8 cellular contexts compared by ENCODE assay signal in genomic region chr11:19259487-19260345, GRCh38. TPM values are rescaled to one million over a fixed set of nuclear protein-coding genes. Genes with fewer than 3 reads are reported as not detected.
DNase-seq lines count a peak whose midpoint lies in the region; ATAC-seq and TF ChIP-seq lines count a peak whose summit lies in the region.

No MANE protein-coding gene starts in this region.

- H3K9me3 ChIP-seq in adipocyte (ENCODE audit: control insufficient read depth, low read length), result no peaks in the 10 kb centered on the region

- H3K27me3 ChIP-seq in adipocyte (replicated peaks; ENCODE audit: control insufficient read depth, insufficient read depth, low read length), result no peaks in the 10 kb centered on the region

- no peaks in the 10 kb centered on the region for H3K36me3 ChIP-seq in adipocyte (ENCODE audit: control insufficient read depth, insufficient read depth, low read length, severe bottlenecking)

- peak overlapping the region; percentile 50 for H3K9ac ChIP-seq in adipocyte (ENCODE audit: low read length)

- intact Hi-C loops in left cardiac atrium (cut with DNase I) (loop anchor here (5.0 to 10.0 kb wide), 2 partner anchors 293 to 295 kb away; no protein-coding TSS in a partner anchor), sciatic nerve (cut with DNase I) (no loop called here)

- DNase-seq in Ammon's horn (ENCODE audit: low spot score), result peak; percentile 83
- peak; percentile 29 for DNase-seq in SKM-1 treated with dmso at 0.1 percent for 144 hours (lab: John Stamatoyannopoulos, UW; ENCODE audit: unreplicated experiment)
- DNase-seq in adipocyte (ENCODE audit: low read depth), result peak; percentile 81
- peak; percentile 64 for DNase-seq in left cardiac atrium
- DNase-seq in sciatic nerve (ENCODE audit: low spot score), result peak; percentile 82

- peak overlapping the region; percentile 47 for H3K4me3 ChIP-seq in adipocyte (ENCODE audit: low read length)

- peak; percentile 65 for TF ChIP-seq RAD21 in Ishikawa (IDR thresholded peaks at IDR 0.05; ENCODE audit: low read depth)

- H3K4me1 ChIP-seq in adipocyte (ENCODE audit: control insufficient read depth, insufficient read depth, low read length), result no peaks in the 10 kb centered on the region

- TF ChIP-seq EP300 in Ishikawa (IDR thresholded peaks at IDR 0.05; ENCODE audit: borderline replicate concordance), result no peak

- ATAC-seq in GM18907 (IDR thresholded peaks at IDR 0.05; ENCODE audit: unreplicated experiment) (peak; percentile 77), left cardiac atrium (peak; percentile 61 to 69), sciatic nerve (peak; percentile 78), HG02970 (IDR thresholded peaks at IDR 0.05; ENCODE audit: low FRiP score, unreplicated experiment) (no peak)

TF ChIP-seq in Ishikawa, 13 proteins besides CTCF, POLR2A, EP300 and RAD21:
- TF ChIP-seq, protein P1, sequence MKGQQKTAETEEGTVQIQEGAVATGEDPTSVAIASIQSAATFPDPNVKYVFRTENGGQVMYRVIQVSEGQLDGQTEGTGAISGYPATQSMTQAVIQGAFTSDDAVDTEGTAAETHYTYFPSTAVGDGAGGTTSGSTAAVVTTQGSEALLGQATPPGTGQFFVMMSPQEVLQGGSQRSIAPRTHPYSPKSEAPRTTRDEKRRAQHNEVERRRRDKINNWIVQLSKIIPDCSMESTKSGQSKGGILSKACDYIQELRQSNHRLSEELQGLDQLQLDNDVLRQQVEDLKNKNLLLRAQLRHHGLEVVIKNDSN (IDR thresholded peaks at IDR 0.05), result no peak
- TF ChIP-seq YY1 (IDR thresholded peaks at IDR 0.05; ENCODE audit: low read depth), result no peak
- TF ChIP-seq CEBPB (IDR thresholded peaks at IDR 0.05), result no peak
- TF ChIP-seq CREB1 (IDR thresholded peaks at IDR 0.05; ENCODE audit: low read depth), result no peak
- no peak for TF ChIP-seq FOXM1 (IDR thresholded peaks at IDR 0.05; ENCODE audit: borderline replicate concordance, low read depth)
- TF ChIP-seq TEAD4 (IDR thresholded peaks at IDR 0.05), result no peak
- no peak for TF ChIP-seq ZBTB7A (IDR thresholded peaks at IDR 0.05; ENCODE audit: low read depth)
- TF ChIP-seq, protein P2, sequence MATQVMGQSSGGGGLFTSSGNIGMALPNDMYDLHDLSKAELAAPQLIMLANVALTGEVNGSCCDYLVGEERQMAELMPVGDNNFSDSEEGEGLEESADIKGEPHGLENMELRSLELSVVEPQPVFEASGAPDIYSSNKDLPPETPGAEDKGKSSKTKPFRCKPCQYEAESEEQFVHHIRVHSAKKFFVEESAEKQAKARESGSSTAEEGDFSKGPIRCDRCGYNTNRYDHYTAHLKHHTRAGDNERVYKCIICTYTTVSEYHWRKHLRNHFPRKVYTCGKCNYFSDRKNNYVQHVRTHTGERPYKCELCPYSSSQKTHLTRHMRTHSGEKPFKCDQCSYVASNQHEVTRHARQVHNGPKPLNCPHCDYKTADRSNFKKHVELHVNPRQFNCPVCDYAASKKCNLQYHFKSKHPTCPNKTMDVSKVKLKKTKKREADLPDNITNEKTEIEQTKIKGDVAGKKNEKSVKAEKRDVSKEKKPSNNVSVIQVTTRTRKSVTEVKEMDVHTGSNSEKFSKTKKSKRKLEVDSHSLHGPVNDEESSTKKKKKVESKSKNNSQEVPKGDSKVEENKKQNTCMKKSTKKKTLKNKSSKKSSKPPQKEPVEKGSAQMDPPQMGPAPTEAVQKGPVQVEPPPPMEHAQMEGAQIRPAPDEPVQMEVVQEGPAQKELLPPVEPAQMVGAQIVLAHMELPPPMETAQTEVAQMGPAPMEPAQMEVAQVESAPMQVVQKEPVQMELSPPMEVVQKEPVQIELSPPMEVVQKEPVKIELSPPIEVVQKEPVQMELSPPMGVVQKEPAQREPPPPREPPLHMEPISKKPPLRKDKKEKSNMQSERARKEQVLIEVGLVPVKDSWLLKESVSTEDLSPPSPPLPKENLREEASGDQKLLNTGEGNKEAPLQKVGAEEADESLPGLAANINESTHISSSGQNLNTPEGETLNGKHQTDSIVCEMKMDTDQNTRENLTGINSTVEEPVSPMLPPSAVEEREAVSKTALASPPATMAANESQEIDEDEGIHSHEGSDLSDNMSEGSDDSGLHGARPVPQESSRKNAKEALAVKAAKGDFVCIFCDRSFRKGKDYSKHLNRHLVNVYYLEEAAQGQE (IDR thresholded peaks at IDR 0.05; ENCODE audit: low read depth), result no peak
- TF ChIP-seq EGR1 (IDR thresholded peaks at IDR 0.05), result no peak
- TF ChIP-seq TCF12 (IDR thresholded peaks at IDR 0.05; ENCODE audit: low read depth), result no peak
- TF ChIP-seq NFIC (IDR thresholded peaks at IDR 0.05), result no peak
- TF ChIP-seq TAF1 (IDR thresholded peaks at IDR 0.05; ENCODE audit: low read depth), result no peak

RNA-seq across cellular contexts. Expression of gene E2F8, which starts 19.0 kb away (rescaled TPM):
- total RNA-seq in left cardiac atrium (1 to 10 TPM; 3.4 to 4.2 TPM), sciatic nerve (0.13 TPM)

RNA-seq across cellular contexts. Expression of gene CSRP3, which starts 57.9 kb away (rescaled TPM):
- total RNA-seq in left cardiac atrium (1,000 to 10,000 TPM; 1,159 to 1,289 TPM), sciatic nerve (not detected)

Comparison
In these comparisons a context has a peak if more than half of its experiments do, and no peak if none do; other contexts are left out.
1. DNase-seq: peak in every context shown above with its lines; median percentile 83 in Ammon's horn; 82 in sciatic nerve; 81 in adipocyte; 64 in left cardiac atrium; 29 in SKM-1 treated with dmso at 0.1 percent for 144 hours.
2. RNA of gene CSRP3, which starts 57.9 kb away (total RNA-seq): 1,159 to 1,289 TPM in left cardiac atrium; not detected in sciatic nerve (single experiment); every median in the first group is over 1,000 times any median in the second.